In the genomic region with DNA sequence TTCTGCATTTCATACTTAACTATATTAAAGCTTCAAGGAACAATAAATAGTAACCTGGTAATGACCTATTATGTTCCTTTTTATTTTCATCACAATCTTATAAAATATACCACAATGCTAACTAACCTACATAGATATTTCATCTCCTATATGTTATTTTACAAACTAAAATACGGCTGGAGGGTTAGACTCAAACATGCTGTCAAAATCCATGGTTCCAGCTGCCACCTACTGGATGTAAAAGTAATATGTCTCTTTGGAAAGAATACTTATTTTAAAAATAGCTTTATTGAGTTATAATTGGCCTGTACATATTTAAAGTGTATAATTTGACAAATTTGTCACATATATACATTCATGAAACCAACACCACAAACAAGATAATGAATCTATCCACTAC, we compare ENCODE assay signal across 8 cellular contexts. TPM values are rescaled to one million over a fixed set of nuclear protein-coding genes. Genes with fewer than 3 reads are reported as not detected.
DNase-seq lines count a peak whose midpoint lies in the region; ATAC-seq, FAIRE-seq and TF ChIP-seq lines count a peak whose summit lies in the region.

No MANE protein-coding gene starts in this region.

- intact Hi-C loops in activated T-helper 2 cell treated with anti-CD3 and anti-CD28 coated beads, Interferon-gamma antibody, Interleukin-2, Interleukin-4, amounts not matched to agents 10 μg/mL and 5 μg/mL and 100 μg/mL, durations not matched to agents 14 hours and 24 hours and 36 hours (cut with micrococcal nuclease) = no loop called here

- no peak overlapping the region for H3K27ac Mint-ChIP-seq in activated T-helper 2 cell treated with anti-CD3 and anti-CD28 coated beads, Interferon-gamma antibody, Interleukin-2, Interleukin-4, amounts not matched to agents 10 μg/mL and 5 μg/mL and 100 μg/mL, durations not matched to agents 14 hours and 24 hours and 36 hours

- H2AFZ ChIP-seq in parathyroid adenoma = no peak overlapping the region

- H3K27ac ChIP-seq in parathyroid adenoma = no peak overlapping the region

- no peaks in the 10 kb centered on the region for H3K4me1 ChIP-seq in parathyroid adenoma

- H3K9ac ChIP-seq in parathyroid adenoma = no peak overlapping the region

- H3K4me3 Mint-ChIP-seq in activated T-helper 2 cell treated with anti-CD3 and anti-CD28 coated beads, Interferon-gamma antibody, Interleukin-2, Interleukin-4, amounts not matched to agents 10 μg/mL and 5 μg/mL and 100 μg/mL, durations not matched to agents 14 hours and 24 hours and 36 hours (ENCODE audit: low read depth) = no peak overlapping the region

- no peaks in the 10 kb centered on the region for H3K9me3 ChIP-seq in parathyroid adenoma (ENCODE audit: control insufficient read depth, low read length)

- H3K36me3 Mint-ChIP-seq in activated T-helper 2 cell treated with anti-CD3 and anti-CD28 coated beads, Interferon-gamma antibody, Interleukin-2, Interleukin-4, amounts not matched to agents 10 μg/mL and 5 μg/mL and 100 μg/mL, durations not matched to agents 14 hours and 24 hours and 36 hours (ENCODE audit: low read depth) = no peaks in the 10 kb centered on the region

- no peaks in the 10 kb centered on the region for H3K79me2 ChIP-seq in parathyroid adenoma

- peak; percentile 0 for DNase-seq in stimulated activated CD4-positive, alpha-beta T cell treated with anti-CD3 and anti-CD28 coated beads, Interleukin-2, amount 100 ng/mL, for 4 hours (ENCODE audit: low read depth)
- no peak for DNase-seq in stimulated activated CD4-positive, alpha-beta T cell treated with anti-CD3 and anti-CD28 coated beads, Interleukin-12 subunit alpha, Interleukin-12 subunit beta, amount 100 ng/mL, for 4 hours
- DNase-seq in NCI-H2227 (lab: John Stamatoyannopoulos, UW; ENCODE audit: unreplicated experiment) (peak; percentile 60), occipital lobe (lab: John Stamatoyannopoulos, UW) (no peak)
- DNase-seq in activated T-helper 2 cell treated with anti-CD3 and anti-CD28 coated beads, Interferon-gamma antibody, Interleukin-2, Interleukin-4, amounts not matched to agents 10 μg/mL and 5 μg/mL and 100 μg/mL, durations not matched to agents 14 hours and 24 hours and 36 hours (ENCODE audit: low spot score) = no peak

- no peak overlapping the region for H3K4me3 ChIP-seq in parathyroid adenoma (ENCODE audit: low read depth, low read length)

- no peak overlapping the region for H3K4me2 ChIP-seq in parathyroid adenoma (ENCODE audit: low read length)

- peaks cover 14% of the 10 kb centered on the region for H3K4me1 Mint-ChIP-seq in activated T-helper 2 cell treated with anti-CD3 and anti-CD28 coated beads, Interferon-gamma antibody, Interleukin-2, Interleukin-4, amounts not matched to agents 10 μg/mL and 5 μg/mL and 100 μg/mL, durations not matched to agents 14 hours and 24 hours and 36 hours (ENCODE audit: low read depth)

- no peaks in the 10 kb centered on the region for H3K9me3 Mint-ChIP-seq in activated T-helper 2 cell treated with anti-CD3 and anti-CD28 coated beads, Interferon-gamma antibody, Interleukin-2, Interleukin-4, amounts not matched to agents 10 μg/mL and 5 μg/mL and 100 μg/mL, durations not matched to agents 14 hours and 24 hours and 36 hours

- H3K36me3 ChIP-seq in parathyroid adenoma (ENCODE audit: control insufficient read depth, insufficient read depth, low read length) = no peaks in the 10 kb centered on the region

- H3K27me3 Mint-ChIP-seq in activated T-helper 2 cell treated with anti-CD3 and anti-CD28 coated beads, Interferon-gamma antibody, Interleukin-2, Interleukin-4, amounts not matched to agents 10 μg/mL and 5 μg/mL and 100 μg/mL, durations not matched to agents 14 hours and 24 hours and 36 hours (ENCODE audit: low read depth) = no peaks in the 10 kb centered on the region

- peak; percentile 41 for TF ChIP-seq CTCF in parathyroid adenoma (IDR thresholded peaks at IDR 0.05)

- ATAC-seq in GM18502 (IDR thresholded peaks at IDR 0.05; ENCODE audit: poor library complexity, unreplicated experiment) = no peak

- FAIRE-seq in colon (lab: Jason Lieb, UNC) = peak; percentile 24

- H3K27me3 ChIP-seq in parathyroid adenoma (ENCODE audit: control insufficient read depth, insufficient read depth, low read length) = no peaks in the 10 kb centered on the region

RNA-seq across cellular contexts. Expression of a gene that starts 15.0 kb away (rescaled TPM):
- 3.6 TPM for total RNA-seq in occipital lobe
- total RNA-seq in activated T-helper 2 cell treated with anti-CD3 and anti-CD28 coated beads, Interferon-gamma antibody, Interleukin-2, Interleukin-4, amounts not matched to agents 10 μg/mL and 5 μg/mL and 100 μg/mL, durations not matched to agents 14 hours and 24 hours and 36 hours = not detected in 2 replicates

RNA-seq across cellular contexts. Expression of a gene that starts 51.3 kb away (rescaled TPM):
- 50.4 TPM for total RNA-seq in occipital lobe
- 91.7 and 98.8 TPM in 2 replicates for total RNA-seq in activated T-helper 2 cell treated with anti-CD3 and anti-CD28 coated beads, Interferon-gamma antibody, Interleukin-2, Interleukin-4, amounts not matched to agents 10 μg/mL and 5 μg/mL and 100 μg/mL, durations not matched to agents 14 hours and 24 hours and 36 hours

RNA-seq across cellular contexts. Expression of a gene that starts 51.8 kb away (rescaled TPM):
- total RNA-seq in occipital lobe = 38.7 TPM
- total RNA-seq in activated T-helper 2 cell treated with anti-CD3 and anti-CD28 coated beads, Interferon-gamma antibody, Interleukin-2, Interleukin-4, amounts not matched to agents 10 μg/mL and 5 μg/mL and 100 μg/mL, durations not matched to agents 14 hours and 24 hours and 36 hours = 65.7 and 69.2 TPM in 2 replicates

Comparison
In these comparisons a context has a peak if more than half of its experiments do, and no peak if none do; other contexts are left out.
1. DNase-seq: peak in stimulated activated CD4-positive, alpha-beta T cell treated with anti-CD3 and anti-CD28 coated beads, Interleukin-2, amount 100 ng/mL, for 4 hours (single experiment) and NCI-H2227 (single experiment); none in stimulated activated CD4-positive, alpha-beta T cell treated with anti-CD3 and anti-CD28 coated beads, Interleukin-12 subunit alpha, Interleukin-12 subunit beta, amount 100 ng/mL, for 4 hours (single experiment), occipital lobe (single experiment) and activated T-helper 2 cell treated with anti-CD3 and anti-CD28 coated beads, Interferon-gamma antibody, Interleukin-2, Interleukin-4, amounts not matched to agents 10 μg/mL and 5 μg/mL and 100 μg/mL, durations not matched to agents 14 hours and 24 hours and 36 hours (single experiment).